Comparison of ENCODE assay signal across 8 cellular contexts in the genomic region with DNA sequence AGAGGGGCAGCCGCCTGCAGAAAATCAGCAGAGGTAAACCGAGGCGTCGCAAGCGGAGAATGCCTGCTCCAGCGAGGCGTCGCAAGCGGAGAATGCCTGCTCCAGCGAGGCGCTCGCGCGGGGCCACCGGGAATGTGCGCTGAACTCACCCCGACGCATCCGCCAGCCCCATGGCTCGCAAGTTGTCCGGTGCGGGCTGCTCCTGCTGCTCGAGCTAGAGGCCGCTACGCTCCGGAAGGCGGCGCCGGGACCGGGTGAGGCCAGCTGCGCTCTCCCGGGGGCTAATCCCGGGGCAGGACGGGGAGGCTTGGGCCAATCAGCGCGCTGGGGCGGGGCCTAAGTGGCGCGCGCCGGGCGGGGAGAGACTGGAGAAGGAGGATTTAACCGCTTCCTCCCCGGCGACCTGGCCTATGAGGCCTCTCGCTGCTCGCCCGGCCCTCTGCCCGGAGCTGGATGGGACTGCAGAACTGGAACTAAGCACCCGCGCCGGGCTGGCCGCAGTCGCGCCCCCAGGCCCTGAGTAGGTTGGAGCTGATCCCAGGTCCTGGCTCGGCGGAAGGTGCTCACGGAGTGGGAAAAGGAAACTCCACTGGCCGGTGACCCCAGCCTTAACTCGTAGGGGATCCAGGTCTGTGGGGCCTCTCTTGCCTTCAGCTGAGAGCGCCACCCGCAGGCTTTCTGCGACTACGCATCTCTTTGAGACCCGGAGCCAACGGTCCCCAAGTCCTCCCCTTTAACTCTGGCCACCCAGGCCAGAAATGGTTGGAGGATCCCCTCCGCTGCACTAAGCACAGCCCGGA. TPM values are rescaled to one million over a fixed set of nuclear protein-coding genes. Genes with fewer than 3 reads are reported as not detected.
DNase-seq lines count a peak whose midpoint lies in the region; ATAC-seq and TF ChIP-seq lines count a peak whose summit lies in the region.

A gene with protein sequence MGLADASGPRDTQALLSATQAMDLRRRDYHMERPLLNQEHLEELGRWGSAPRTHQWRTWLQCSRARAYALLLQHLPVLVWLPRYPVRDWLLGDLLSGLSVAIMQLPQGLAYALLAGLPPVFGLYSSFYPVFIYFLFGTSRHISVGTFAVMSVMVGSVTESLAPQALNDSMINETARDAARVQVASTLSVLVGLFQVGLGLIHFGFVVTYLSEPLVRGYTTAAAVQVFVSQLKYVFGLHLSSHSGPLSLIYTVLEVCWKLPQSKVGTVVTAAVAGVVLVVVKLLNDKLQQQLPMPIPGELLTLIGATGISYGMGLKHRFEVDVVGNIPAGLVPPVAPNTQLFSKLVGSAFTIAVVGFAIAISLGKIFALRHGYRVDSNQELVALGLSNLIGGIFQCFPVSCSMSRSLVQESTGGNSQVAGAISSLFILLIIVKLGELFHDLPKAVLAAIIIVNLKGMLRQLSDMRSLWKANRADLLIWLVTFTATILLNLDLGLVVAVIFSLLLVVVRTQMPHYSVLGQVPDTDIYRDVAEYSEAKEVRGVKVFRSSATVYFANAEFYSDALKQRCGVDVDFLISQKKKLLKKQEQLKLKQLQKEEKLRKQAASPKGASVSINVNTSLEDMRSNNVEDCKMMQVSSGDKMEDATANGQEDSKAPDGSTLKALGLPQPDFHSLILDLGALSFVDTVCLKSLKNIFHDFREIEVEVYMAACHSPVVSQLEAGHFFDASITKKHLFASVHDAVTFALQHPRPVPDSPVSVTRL (minus strand): TSS at position 240 of the 800 bp plus-strand sequence. CDS start 68 bp downstream, at position 172.

- no peaks in the 10 kb centered on the region for H3K27me3 ChIP-seq in DND-41 (ENCODE audit: insufficient read depth, low read length, poor library complexity)
- no peaks in the 10 kb centered on the region for H3K27me3 ChIP-seq in Peyer's patch
- H3K27me3 ChIP-seq in esophagus muscularis mucosa = no peaks in the 10 kb centered on the region

- H3K9me3 ChIP-seq in DND-41 (ENCODE audit: insufficient read depth, low read length, severe bottlenecking) (no peaks in the 10 kb centered on the region), KOPT-K1 (ENCODE audit: insufficient read depth, low read length, poor library complexity, severe bottlenecking) (no peaks in the 10 kb centered on the region), Peyer's patch (no peaks in the 10 kb centered on the region), esophagus muscularis mucosa (no peaks in the 10 kb centered on the region)

- peak within 1 kb of the TSS; percentile 95 for H2AFZ ChIP-seq in DND-41 (ENCODE audit: low read depth, low read length)

- H3K27ac ChIP-seq in DND-41 (ENCODE audit: low read length) (peak within 1 kb of the TSS; percentile 83), KOPT-K1 (ENCODE audit: low read depth, low read length, poor library complexity, severe bottlenecking) (peak within 1 kb of the TSS; percentile 63), Peyer's patch (peak within 1 kb of the TSS; percentile 67 to 84 (median 74)), esophagus muscularis mucosa (replicated peaks in 1 of 4) (peak within 1 kb of the TSS; percentile 76 to 89 (median 86))

- peak; percentile 63 to 66 for TF ChIP-seq POLR2A in Peyer's patch (IDR thresholded peaks at IDR 0.05)
- TF ChIP-seq POLR2A in esophagus muscularis mucosa (IDR thresholded peaks at IDR 0.05; ENCODE audit: low read depth) = no peak

- TF ChIP-seq CTCF in DND-41 (IDR thresholded peaks at IDR 0.05; ENCODE audit: borderline replicate concordance, extremely low read depth, low read length, poor library complexity, severe bottlenecking) (peak; percentile 63), Peyer's patch (IDR thresholded peaks at IDR 0.05) (peak in 4 of 6 experiments; percentile 31 to 76 (median 68)), esophagus muscularis mucosa (IDR thresholded peaks at IDR 0.05) (peak; percentile 43 to 49 (median 47))

- H3K4me1 ChIP-seq in DND-41 (ENCODE audit: insufficient read depth, low read length) = peaks cover 27% of the 10 kb centered on the region
- H3K4me1 ChIP-seq in Peyer's patch = peaks cover 0 to 22% (median 4%) of the 10 kb centered on the region in 4 donors
- peaks cover 22 to 30% (median 25%) of the 10 kb centered on the region in 4 donors for H3K4me1 ChIP-seq in esophagus muscularis mucosa

- peak; percentile 96 for ATAC-seq in DND-41 (ENCODE audit: insufficient read depth, low read depth)
- peak; percentile 92 for ATAC-seq in GM21786 (IDR thresholded peaks at IDR 0.05; ENCODE audit: unreplicated experiment)

- H4K20me1 ChIP-seq in DND-41 (ENCODE audit: insufficient read depth, low read length) = peaks cover 16% of the 10 kb centered on the region; the same call in 1 of the 2 replicates

- H3K36me3 ChIP-seq in DND-41 (ENCODE audit: insufficient read depth, low read length) = peaks cover 34% of the 10 kb centered on the region
- H3K36me3 ChIP-seq in KOPT-K1 (ENCODE audit: insufficient read depth, low read length) = peaks cover 36% of the 10 kb centered on the region; the same call in 1 of the 2 replicates
- H3K36me3 ChIP-seq in Peyer's patch = peaks cover 0 to 25% (median 0%) of the 10 kb centered on the region in 3 donors
- peaks cover 4 to 31% (median 30%) of the 10 kb centered on the region in 4 donors for H3K36me3 ChIP-seq in esophagus muscularis mucosa

- peaks cover 9% of the 10 kb centered on the region; the same call in 1 of the 2 replicates for H3K79me2 ChIP-seq in DND-41 (ENCODE audit: insufficient read depth, low read length)

- no peak for TF ChIP-seq EP300 in esophagus muscularis mucosa (IDR thresholded peaks at IDR 0.05)

- H3K4me3 ChIP-seq in DND-41 (ENCODE audit: low read depth in 1 of 2, low read length in 2 of 2) (peak within 1 kb of the TSS; percentile 62 to 92), Peyer's patch (peak within 1 kb of the TSS; percentile 76 to 90 (median 86)), esophagus muscularis mucosa (peak within 1 kb of the TSS; percentile 80 to 99 (median 90))

- DNase-seq in DND-41 (peak; percentile 96), Peyer's patch (peak; percentile 94 to 99 (median 98)), esophagus muscularis mucosa (ENCODE audit: extremely low spot score) (peak; percentile 99), myocyte (ENCODE audit: low read depth) (peak; percentile 98)
- DNase-seq in activated T-cell treated with anti-CD3 and anti-CD28 coated beads, Interleukin-2, amount 50 U/mL, for 48 hours = peak; percentile 98
- peak; percentile 93 to 95 for DNase-seq in stimulated activated CD8-positive, alpha-beta memory T cell treated with anti-CD3 and anti-CD28 coated beads, Interleukin-7, amount 100 ng/mL, for 48 hours (ENCODE audit: extremely low read depth in 1 of 2, low read depth in 1 of 2)

- H3K4me2 ChIP-seq in DND-41 (ENCODE audit: insufficient read depth, low read length) = peak within 1 kb of the TSS; percentile 99

- H3K9ac ChIP-seq in DND-41 (ENCODE audit: low read depth, low read length) = peak within 1 kb of the TSS; percentile 72

- 0% methylated on average over 13 of the region's 68 CpGs for WGBS in esophagus muscularis mucosa

- intact Hi-C loops in esophagus muscularis mucosa (cut with DNase I) = loop anchor here (1.0 kb wide), 1 partner anchor 21 kb away; no protein-coding TSS in a partner anchor

RNA-seq across cellular contexts. Expression of the gene that starts here (rescaled TPM):
- 100 to 1,000 TPM; 143 to 249 (median 194) TPM for total RNA-seq in Peyer's patch
- total RNA-seq in esophagus muscularis mucosa = 10 to 100 TPM in 2 of 4 donors, 1 to 10 TPM in 2; 6.1 to 11.7 (median 8.8) TPM
- total RNA-seq in myocyte = 18.0 and 23.2 TPM in 2 replicates
- polyA plus RNA-seq in myocyte (2012) = 12.0 TPM

Comparison
In these comparisons a context has a peak if more than half of its experiments do, and no peak if none do; other contexts are left out.
1. Peak in every context shown above with its lines: DNase-seq, ATAC-seq, H3K4me3 ChIP-seq and H3K27ac ChIP-seq.